Comparison of ENCODE assay signal across 20 cellular contexts in the genomic region with DNA sequence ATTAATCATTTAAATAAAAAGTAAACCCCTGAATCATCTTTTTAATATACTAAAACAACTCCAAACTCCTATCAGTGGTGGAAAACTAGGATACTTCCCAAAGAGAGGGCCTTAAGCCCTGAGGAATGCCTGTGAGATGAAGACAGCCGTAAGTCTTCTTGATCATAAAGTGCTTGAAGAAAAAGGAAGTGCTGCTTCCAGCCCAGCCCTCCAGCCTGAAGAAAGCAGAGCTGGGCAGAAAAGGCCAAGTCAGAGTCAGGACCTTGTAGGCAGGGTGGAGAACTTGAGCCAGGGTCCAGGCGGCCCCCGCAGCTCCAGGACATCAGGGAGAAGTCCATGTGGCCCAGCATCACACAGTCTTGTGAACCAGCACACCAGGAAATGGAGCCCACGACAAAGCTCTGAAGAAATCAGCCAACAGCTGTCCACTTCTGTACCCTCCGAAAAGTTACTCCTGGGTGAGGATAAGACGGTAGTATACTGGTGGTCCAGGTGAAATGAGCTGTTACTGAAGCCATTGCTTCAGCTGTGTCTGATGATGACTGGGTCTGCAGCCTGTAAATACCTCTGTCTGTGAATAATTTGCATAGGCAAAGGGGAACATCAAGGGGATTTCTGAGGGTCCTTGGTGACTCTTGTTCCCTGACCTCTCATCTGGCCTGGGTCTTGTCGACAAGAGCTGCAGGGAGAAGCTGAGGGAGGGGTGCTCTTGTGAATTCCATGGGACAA. TPM values are rescaled to one million over a fixed set of nuclear protein-coding genes. Genes with fewer than 3 reads are reported as not detected.
DNase-seq lines count a peak whose midpoint lies in the region; ATAC-seq, FAIRE-seq and TF ChIP-seq lines count a peak whose summit lies in the region.
"Had no signal": no experiment of that assay in that cellular context is flagged by ENCODE, and none has a peak within 500 bp of the region (broad histone marks: within the 10 kb centered on the region; RNA-seq: fewer than 3 reads in every experiment).

No MANE protein-coding gene starts in this region.

- TF ChIP-seq POLR2A in sigmoid colon (IDR thresholded peaks at IDR 0.05): no peak

- TF ChIP-seq CTCF in sigmoid colon (IDR thresholded peaks at IDR 0.05) (no peak), D721Med (IDR thresholded peaks at IDR 0.05; ENCODE audit: insufficient read depth, missing control alignments) (no peak)

- H2BK15ac ChIP-seq in neuronal stem cell (ENCODE audit: low read length): no peak overlapping the region

- H3K4me1 ChIP-seq in Karpas-422 (ENCODE audit: low read length) (peaks cover 39% of the 10 kb centered on the region), neuronal stem cell (ENCODE audit: control insufficient read depth in 2 of 2, insufficient read depth in 1 of 2, low read depth in 1 of 2, low read length in 2 of 2) (peaks cover 2 to 3% of the 10 kb centered on the region in 2 donors), sigmoid colon (no peaks in the 10 kb centered on the region)
- H3K4me1 ChIP-seq: suprapubic skin had no signal

- H3K79me1 ChIP-seq in neuronal stem cell (ENCODE audit: low read depth, low read length): no peaks in the 10 kb centered on the region

- TF ChIP-seq EP300 in sigmoid colon (IDR thresholded peaks at IDR 0.05): no peak

- peak overlapping the region; percentile 21 for H3K14ac ChIP-seq in neuronal stem cell (ENCODE audit: low read length)

- no peaks in the 10 kb centered on the region for H3K9me2 ChIP-seq in Karpas-422 (replicated peaks; ENCODE audit: insufficient read depth, low read length)

- no peak overlapping the region; the same call in 1 of the 2 replicates for H3K4me3 ChIP-seq in Karpas-422 (ENCODE audit: low read length)
- H3K4me3 ChIP-seq in neuronal stem cell (ENCODE audit: low read length in 2 of 2): no peak overlapping the region
- H3K4me3 ChIP-seq in sigmoid colon: no peak overlapping the region
- H3K4me3 ChIP-seq: BLaER1, suprapubic skin had no signal

- no peaks in the 10 kb centered on the region for H3K27me3 ChIP-seq in Karpas-422 (ENCODE audit: low read length)
- H3K27me3 ChIP-seq in neuronal stem cell (ENCODE audit: control insufficient read depth in 3 of 3, insufficient read depth in 3 of 3, low read depth in 1 of 3, low read length in 3 of 3): peaks cover 0 to 12% (median 0%) of the 10 kb centered on the region in 3 experiments
- H3K27me3 ChIP-seq in sigmoid colon: no peaks in the 10 kb centered on the region
- H3K27me3 ChIP-seq: BLaER1, suprapubic skin had no signal

- H3K36me3 ChIP-seq in Karpas-422 (ENCODE audit: insufficient read depth, low read length) (no peaks in the 10 kb centered on the region), neuronal stem cell (replicated peaks in 1 of 2; ENCODE audit: control insufficient read depth in 2 of 2, insufficient read depth in 2 of 2, low read length in 2 of 2) (no peaks in the 10 kb centered on the region), sigmoid colon (no peaks in the 10 kb centered on the region)
- H3K36me3 ChIP-seq: BLaER1, suprapubic skin had no signal

- no peak overlapping the region for H3K27ac ChIP-seq in Karpas-422 (ENCODE audit: low read length)
- H3K27ac ChIP-seq in neuronal stem cell (replicated peaks; ENCODE audit: low read length): no peak overlapping the region
- H3K27ac ChIP-seq in sigmoid colon: no peak overlapping the region
- H3K27ac ChIP-seq: BLaER1, suprapubic skin had no signal

- H3K4me2 ChIP-seq in Karpas-422 (ENCODE audit: low read depth, low read length, poor library complexity, severe bottlenecking) (peak overlapping the region; percentile 56), neuronal stem cell (ENCODE audit: insufficient read depth, low read length, poor library complexity, severe bottlenecking) (no peak overlapping the region)
- H3K4me2 ChIP-seq: BLaER1 had no signal

- no peak for FAIRE-seq in D721Med (lab: Jason Lieb, UNC)

- peak overlapping the region; percentile 64 for H3K18ac ChIP-seq in neuronal stem cell (ENCODE audit: low read length)

- H4K91ac ChIP-seq in neuronal stem cell (ENCODE audit: low read depth, low read length, poor library complexity): no peak overlapping the region

- H3K9ac ChIP-seq in Karpas-422 (ENCODE audit: low read length) (peak overlapping the region; percentile 44), neuronal stem cell (ENCODE audit: low read depth, low read length, poor library complexity) (no peak overlapping the region)
- H3K9ac ChIP-seq: BLaER1 had no signal

- no peaks in the 10 kb centered on the region for H3K9me3 ChIP-seq in Karpas-422 (ENCODE audit: low read length)
- H3K9me3 ChIP-seq in neuronal stem cell (replicated peaks in 1 of 2; ENCODE audit: control insufficient read depth in 2 of 2, insufficient read depth in 1 of 2, low read depth in 1 of 2, low read length in 2 of 2): no peaks in the 10 kb centered on the region
- H3K9me3 ChIP-seq in sigmoid colon: no peaks in the 10 kb centered on the region
- H3K9me3 ChIP-seq: suprapubic skin had no signal

- no peak overlapping the region for H2BK120ac ChIP-seq in neuronal stem cell (ENCODE audit: low read depth, low read length)

- peak; percentile 60 for ATAC-seq in GM18907 (IDR thresholded peaks at IDR 0.05; ENCODE audit: unreplicated experiment)
- ATAC-seq: activated T-cell treated with anti-CD3 and anti-CD28 coated beads, Interleukin-2, amount 50 U/mL, for 4 hours; HCT116; left colon; naive thymus-derived CD4-positive, alpha-beta T cell had no signal

- no peak overlapping the region for H4K8ac ChIP-seq in neuronal stem cell (ENCODE audit: low read depth, low read length)

- H4K20me1 ChIP-seq in Karpas-422 (ENCODE audit: insufficient read depth, low read depth, low read length): no peaks in the 10 kb centered on the region
- H4K20me1 ChIP-seq: BLaER1 had no signal

- no peak overlapping the region for H2AK5ac ChIP-seq in neuronal stem cell (ENCODE audit: low read depth, low read length)

- H3K79me2 ChIP-seq in Karpas-422 (ENCODE audit: low read length): no peaks in the 10 kb centered on the region

- H2AFZ ChIP-seq in Karpas-422 (ENCODE audit: low read length) (peak overlapping the region; percentile 93; the same call in 1 of the 2 replicates), neuronal stem cell (ENCODE audit: low read length) (no peak overlapping the region)

- DNase-seq in Karpas-422: peak; percentile 60
- peak; percentile 24 for DNase-seq in UCSD-AML1 (lab: John Stamatoyannopoulos, UW; ENCODE audit: unreplicated experiment)
- DNase-seq in neuronal stem cell (ENCODE audit: low spot score): no peak
- DNase-seq in stimulated activated CD4-positive, alpha-beta T cell treated with anti-CD3 and anti-CD28 coated beads, Interleukin-12 subunit alpha, Interleukin-12 subunit beta, amount 100 ng/mL, for 4 hours: no peak
- no peak for DNase-seq in sigmoid colon
- no peak for DNase-seq in D721Med (ENCODE audit: insufficient read length, low spot score)
- DNase-seq: activated naive CD8-positive, alpha-beta T cell treated with anti-CD3 and anti-CD28 coated beads for 36 hours; activated T-cell treated with anti-CD3 and anti-CD28 coated beads, Interleukin-2, amount 50 U/mL, for 4 hours; DMS53; hippocampal formation; left colon; naive thymus-derived CD4-positive, alpha-beta T cell; NCI-H1105 treated with DMSO at 0.1 percent for 48 hours; NCI-H2171; SHP77; T1000 had no signal

- intact Hi-C loops in sigmoid colon (cut with DNase I): no loop called here

- no peak overlapping the region for H2BK5ac ChIP-seq in neuronal stem cell (ENCODE audit: low read length)

- no peak overlapping the region for H3K23ac ChIP-seq in neuronal stem cell (ENCODE audit: low read depth, low read length, poor library complexity)

- no peak overlapping the region for H3K4ac ChIP-seq in neuronal stem cell (ENCODE audit: low read length)

- no peak overlapping the region for H2BK12ac ChIP-seq in neuronal stem cell (ENCODE audit: low read length)

- no CpG with 5 or more reads among the region's 7 CpGs for WGBS in neuronal stem cell (ENCODE audit: extremely low coverage in 2 of 2, insufficient read length in 2 of 2, insufficient replicate concordance in 1 of 2), 2 donors
- WGBS in sigmoid colon, 2 donors: 72 to 82% methylated on average over 7 of the region's 7 CpGs

RNA-seq across cellular contexts. Expression of gene CRYL1, which starts 18.7 kb away (rescaled TPM):
- total RNA-seq in Karpas-422 (2014; rRNA removed; shearing (Covaris generic); ENCODE audit: low replicate concordance): 1.7 and 3.0 TPM in 2 replicates
- 4.4 TPM for polyA plus RNA-seq in neuronal stem cell (2013, experiment 1 of 2)
- 4.2 TPM for polyA plus RNA-seq in neuronal stem cell (2013, experiment 2 of 2)
- 10 to 100 TPM; 33.0 to 53.5 (median 37.7) TPM for total RNA-seq in sigmoid colon
- polyA plus RNA-seq in sigmoid colon: 100 to 1,000 TPM in 2 of 3 donors, 10 to 100 TPM in 1; 62.4 to 183 (median 153) TPM

RNA-seq across cellular contexts. Expression of gene IFT88, which starts 22.6 kb away (rescaled TPM):
- total RNA-seq in Karpas-422 (2014; rRNA removed; shearing (Covaris generic); ENCODE audit: low replicate concordance): 7.4 and 10.8 TPM in 2 replicates
- polyA plus RNA-seq in neuronal stem cell (2013, experiment 1 of 2): 11.4 TPM
- polyA plus RNA-seq in neuronal stem cell (2013, experiment 2 of 2): 11.8 TPM
- total RNA-seq in sigmoid colon: 10 to 100 TPM; 13.8 to 21.8 (median 16.9) TPM
- 10 to 100 TPM in 1 of 3 donors, 1 to 10 TPM in 2; 6.6 to 10.0 (median 8.8) TPM for polyA plus RNA-seq in sigmoid colon

Comparison
In these comparisons a context has a peak if more than half of its experiments do, and no peak if none do; other contexts are left out.
1. DNase-seq: peak in Karpas-422 (single experiment) and UCSD-AML1 (single experiment); none in neuronal stem cell (single experiment), stimulated activated CD4-positive, alpha-beta T cell treated with anti-CD3 and anti-CD28 coated beads, Interleukin-12 subunit alpha, Interleukin-12 subunit beta, amount 100 ng/mL, for 4 hours (single experiment), sigmoid colon (single experiment) and D721Med (single experiment).